8 cellular contexts compared by ENCODE assay signal in the genomic region with DNA sequence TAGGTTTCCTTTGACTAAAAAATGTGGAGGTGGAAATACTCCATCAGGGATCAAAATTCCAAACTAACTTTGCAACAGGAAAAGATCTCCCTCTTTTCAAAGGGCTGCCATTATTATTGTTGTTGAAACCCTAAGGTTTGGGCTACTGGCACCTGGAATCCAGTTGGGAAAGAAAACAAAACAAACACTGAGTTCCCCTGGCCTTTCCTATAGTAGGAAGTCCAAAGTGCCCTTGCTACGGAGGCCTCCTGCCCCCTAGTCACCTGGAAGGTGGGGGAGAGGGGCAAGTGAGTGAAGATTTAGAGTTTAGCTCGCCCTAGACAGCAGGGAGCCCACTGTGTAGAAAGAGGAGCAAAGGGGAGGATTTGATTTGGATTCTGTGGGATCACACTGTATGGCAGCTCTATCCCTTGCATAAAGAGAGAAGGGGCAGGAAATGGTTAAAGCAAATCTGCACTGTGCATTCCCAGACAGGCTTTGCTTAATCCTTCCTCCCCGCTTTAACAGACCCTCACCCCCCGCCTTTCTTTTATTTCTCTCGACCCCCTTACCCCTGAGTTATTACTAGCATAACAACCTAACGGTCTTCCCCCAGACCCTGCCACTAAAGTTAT. TPM values are rescaled to one million over a fixed set of nuclear protein-coding genes. Genes with fewer than 3 reads are reported as not detected.
DNase-seq lines count a peak whose midpoint lies in the region; ATAC-seq lines count a peak whose summit lies in the region.

No MANE protein-coding gene starts in this region.

- no peak overlapping the region for H3K23ac ChIP-seq in neuronal stem cell (ENCODE audit: low read depth, low read length, poor library complexity)

- no peak overlapping the region for H2AK5ac ChIP-seq in neuronal stem cell (ENCODE audit: low read depth, low read length)

- ATAC-seq in effector memory CD8-positive, alpha-beta T cell (replicated peaks): no peak
- ATAC-seq in GM18502 (IDR thresholded peaks at IDR 0.05; ENCODE audit: poor library complexity, unreplicated experiment) (no peak), GM19328 (IDR thresholded peaks at IDR 0.05; ENCODE audit: unreplicated experiment) (no peak)
- no peak for ATAC-seq in activated CD4-positive, CD25-positive, alpha-beta regulatory T cell treated with anti-CD3 and anti-CD28 coated beads, Interleukin-2, amount 50 U/mL, for 24 hours

- H3K27me3 Mint-ChIP-seq in CD4-positive, alpha-beta memory T cell: peaks cover 45% of the 10 kb centered on the region in 2 donors
- H3K27me3 Mint-ChIP-seq in effector memory CD8-positive, alpha-beta T cell: peaks cover 28 to 57% of the 10 kb centered on the region in 2 donors

- no peak overlapping the region for H3K4me3 ChIP-seq in CD4-positive, alpha-beta memory T cell (ENCODE audit: low read length in 2 of 2)
- peak overlapping the region; percentile 88 for H3K4me3 ChIP-seq in MG63
- H3K4me3 ChIP-seq in neuronal stem cell (ENCODE audit: low read length in 2 of 2): peak overlapping the region; percentile 62 to 83

- peak overlapping the region; percentile 16 for H2BK12ac ChIP-seq in neuronal stem cell (ENCODE audit: low read length)

- H3K9me3 ChIP-seq in CD4-positive, alpha-beta memory T cell (ENCODE audit: control insufficient read depth in 1 of 2, low read length in 2 of 2): no peaks in the 10 kb centered on the region
- H3K9me3 ChIP-seq in MG63 (no peaks in the 10 kb centered on the region), neuronal stem cell (replicated peaks in 1 of 2; ENCODE audit: control insufficient read depth in 2 of 2, insufficient read depth in 1 of 2, low read depth in 1 of 2, low read length in 2 of 2) (peaks cover 0 to 24% of the 10 kb centered on the region in 2 donors)

- H2BK5ac ChIP-seq in neuronal stem cell (ENCODE audit: low read length): no peak overlapping the region

- no peak overlapping the region for H2BK15ac ChIP-seq in neuronal stem cell (ENCODE audit: low read length)

- intact Hi-C loops in CD4-positive, alpha-beta memory T cell (cut with micrococcal nuclease): no loop called here

- H3K4me2 ChIP-seq in neuronal stem cell (ENCODE audit: insufficient read depth, low read length, poor library complexity, severe bottlenecking): peak overlapping the region; percentile 58

- no CpG with 5 or more reads among the region's 6 CpGs for WGBS in neuronal stem cell (ENCODE audit: extremely low coverage in 2 of 2, insufficient read length in 2 of 2, insufficient replicate concordance in 1 of 2), 2 donors

- peak overlapping the region; percentile 98 for H2AFZ ChIP-seq in neuronal stem cell (ENCODE audit: low read length)

- H3K9me3 Mint-ChIP-seq in CD4-positive, alpha-beta memory T cell: peaks cover 0 to 7% (median 0%) of the 10 kb centered on the region in 8 donors
- no peaks in the 10 kb centered on the region for H3K9me3 Mint-ChIP-seq in effector memory CD8-positive, alpha-beta T cell

- peak overlapping the region; percentile 70 for H3K18ac ChIP-seq in neuronal stem cell (ENCODE audit: low read length)

- peaks cover 3% of the 10 kb centered on the region for H3K79me1 ChIP-seq in neuronal stem cell (ENCODE audit: low read depth, low read length)

- H3K36me3 ChIP-seq in CD4-positive, alpha-beta memory T cell (ENCODE audit: insufficient read depth, low read length): no peaks in the 10 kb centered on the region
- H3K36me3 ChIP-seq in MG63 (peaks cover 18% of the 10 kb centered on the region), neuronal stem cell (replicated peaks in 1 of 2; ENCODE audit: control insufficient read depth in 2 of 2, insufficient read depth in 2 of 2, low read length in 2 of 2) (peaks cover 0 to 23% of the 10 kb centered on the region in 2 donors)

- CTCF ChIA-PET in CD4-positive, alpha-beta memory T cell (lab: Charles Lee; ENCODE audit: partially characterized antibody): interaction anchor here (1.1 kb wide), 1 partner anchor 12 kb away, joined by 3 read pairs; no protein-coding TSS in a partner anchor

- H3K9ac ChIP-seq in neuronal stem cell (ENCODE audit: low read depth, low read length, poor library complexity): no peak overlapping the region

- no peak overlapping the region for H4K91ac ChIP-seq in neuronal stem cell (ENCODE audit: low read depth, low read length, poor library complexity)

- H3K4me1 ChIP-seq in CD4-positive, alpha-beta memory T cell (ENCODE audit: insufficient read depth, low read length): peaks cover 17% of the 10 kb centered on the region
- H3K4me1 ChIP-seq in neuronal stem cell (ENCODE audit: control insufficient read depth in 2 of 2, insufficient read depth in 1 of 2, low read depth in 1 of 2, low read length in 2 of 2): peaks cover 2 to 6% of the 10 kb centered on the region in 2 donors

- no peak overlapping the region for H3K27ac Mint-ChIP-seq in CD4-positive, alpha-beta memory T cell
- H3K27ac Mint-ChIP-seq in effector memory CD8-positive, alpha-beta T cell: no peak overlapping the region

- H3K27ac ChIP-seq in CD4-positive, alpha-beta memory T cell (ENCODE audit: low read depth, low read length): no peak overlapping the region
- peak overlapping the region; percentile 88 for H3K27ac ChIP-seq in neuronal stem cell (replicated peaks; ENCODE audit: low read length)

- H3K4me3 Mint-ChIP-seq in CD4-positive, alpha-beta memory T cell: peak overlapping the region; percentile 76 to 89 (median 81)
- H3K4me3 Mint-ChIP-seq in effector memory CD8-positive, alpha-beta T cell: peak overlapping the region; percentile 77 to 81

- no peak overlapping the region for H4K8ac ChIP-seq in neuronal stem cell (ENCODE audit: low read depth, low read length)

- POLR2A ChIA-PET in CD4-positive, alpha-beta memory T cell (lab: Charles Lee; ENCODE audit: partially characterized antibody): no interaction called here

- H3K36me3 Mint-ChIP-seq in CD4-positive, alpha-beta memory T cell: peaks cover 0 to 2% of the 10 kb centered on the region in 2 donors
- H3K36me3 Mint-ChIP-seq in effector memory CD8-positive, alpha-beta T cell (ENCODE audit: insufficient read depth): peaks cover 4% of the 10 kb centered on the region

- H3K27me3 ChIP-seq in CD4-positive, alpha-beta memory T cell (ENCODE audit: insufficient read depth, low read length): peaks cover 4% of the 10 kb centered on the region
- H3K27me3 ChIP-seq in MG63 (no peaks in the 10 kb centered on the region; the same call in 1 of the 2 replicates), neuronal stem cell (ENCODE audit: control insufficient read depth in 3 of 3, insufficient read depth in 3 of 3, low read depth in 1 of 3, low read length in 3 of 3) (peaks cover 0 to 12% (median 0%) of the 10 kb centered on the region in 3 experiments)

- H3K4ac ChIP-seq in neuronal stem cell (ENCODE audit: low read length): no peak overlapping the region

- H3K4me1 Mint-ChIP-seq in CD4-positive, alpha-beta memory T cell: peaks cover 9 to 41% (median 25%) of the 10 kb centered on the region in 4 donors
- H3K4me1 Mint-ChIP-seq in effector memory CD8-positive, alpha-beta T cell (ENCODE audit: low read depth in 2 of 2): peaks cover 12 to 23% of the 10 kb centered on the region in 2 donors

- no peak overlapping the region for H3K14ac ChIP-seq in neuronal stem cell (ENCODE audit: low read length)

- H2BK120ac ChIP-seq in neuronal stem cell (ENCODE audit: low read depth, low read length): no peak overlapping the region

- DNase-seq in CD4-positive, alpha-beta memory T cell: no peak
- DNase-seq in MG63 (no peak), neuronal stem cell (ENCODE audit: low spot score) (peak; percentile 48), NCI-H2171 (lab: John Stamatoyannopoulos, UW) (no peak)
- DNase-seq in effector memory CD8-positive, alpha-beta T cell: no peak

RNA-seq across cellular contexts. Expression of a gene that starts 0.7 kb away (rescaled TPM):
- not detected for total RNA-seq in CD4-positive, alpha-beta memory T cell
- polyA plus RNA-seq in CD4-positive, alpha-beta memory T cell: not detected
- total RNA-seq in MG63 (2014; rRNA removed; shearing (Covaris generic); ENCODE audit: low replicate concordance): 4.1 and 5.6 TPM in 2 replicates
- polyA plus RNA-seq in neuronal stem cell (2013, experiment 1 of 2): 1.1 TPM
- 1.1 TPM for polyA plus RNA-seq in neuronal stem cell (2013, experiment 2 of 2)

Comparison
In these comparisons a context has a peak if more than half of its experiments do, and no peak if none do; other contexts are left out.
1. H3K4me3 ChIP-seq: peak in MG63 (single experiment) and neuronal stem cell (2 of 2); none in CD4-positive, alpha-beta memory T cell (0 of 2).